ENCODE assay signal across 1 cellular context in genomic region chr2:191015229-191015628, GRCh38.
TF ChIP-seq lines count a peak whose summit lies in the region.

No MANE protein-coding gene starts in this region.

TF ChIP-seq in HepG2, 621 proteins besides CTCF, POLR2A, EP300 and RAD21:
- no peak for TF ChIP-seq HMGA1 (CRISPR knock-in tag; conservative IDR thresholded peaks at IDR 0.05)
- no peak for TF ChIP-seq ZNF296 (CRISPR knock-in tag; conservative IDR thresholded peaks at IDR 0.05)
- TF ChIP-seq MAFK (conservative IDR thresholded peaks at IDR 0.05 in 1 of 2, IDR thresholded peaks at IDR 0.05 in 1 of 2; ENCODE audit: low read length in 2 of 2): peak; percentile 52 to 67
- TF ChIP-seq TCF7 (IDR thresholded peaks at IDR 0.05; ENCODE audit: low read depth): no peak
- no peak for TF ChIP-seq ZNF770 (CRISPR knock-in tag; IDR thresholded peaks at IDR 0.05)
- TF ChIP-seq ZNF607 (CRISPR knock-in tag; IDR thresholded peaks at IDR 0.05; ENCODE audit: borderline replicate concordance): no peak
- TF ChIP-seq MAFF (IDR thresholded peaks at IDR 0.05; ENCODE audit: low read depth, low read length): peak; percentile 41; the same call in 1 of the 2 replicates
